In genomic region chr9:129567842-129568559, GRCh38 we compare ENCODE assay signal across 8 cellular contexts. TPM values are rescaled to one million over a fixed set of nuclear protein-coding genes. Genes with fewer than 3 reads are reported as not detected.
DNase-seq lines count a peak whose midpoint lies in the region; ATAC-seq and TF ChIP-seq lines count a peak whose summit lies in the region.

No MANE protein-coding gene starts in this region.

- H3K4me3 Mint-ChIP-seq in stimulated activated naive CD8-positive, alpha-beta T cell treated with anti-CD3 and anti-CD28 coated beads, Interleukin-15, Interleukin-2, amounts not matched to agents 100 ng/mL and 50 ng/mL, for 24 hours, result peak overlapping the region; percentile 59
- peak overlapping the region; percentile 22 for H3K4me3 Mint-ChIP-seq in activated CD8-positive, alpha-beta T cell treated with anti-CD3 and anti-CD28 coated beads, Interleukin-2, amount 10 ng/mL, durations not matched to agents 7 days and 5 days

- H3K27ac ChIP-seq in heart left ventricle (peak overlapping the region in 9 of 12 donors; percentile 43 to 82 (median 74)), trophoblast cell (ENCODE audit: low read depth, low read length) (no peak overlapping the region)

- peaks cover 24% of the 10 kb centered on the region for H3K27me3 Mint-ChIP-seq in stimulated activated naive CD8-positive, alpha-beta T cell treated with anti-CD3 and anti-CD28 coated beads, Interleukin-15, Interleukin-2, amounts not matched to agents 100 ng/mL and 50 ng/mL, for 24 hours
- peaks cover 30% of the 10 kb centered on the region for H3K27me3 Mint-ChIP-seq in activated CD8-positive, alpha-beta T cell treated with anti-CD3 and anti-CD28 coated beads, Interleukin-2, amount 10 ng/mL, durations not matched to agents 7 days and 5 days (ENCODE audit: low read depth)

- TF ChIP-seq CTCF in heart left ventricle (IDR thresholded peaks at IDR 0.05), result no peak

- H3K36me3 ChIP-seq in heart left ventricle (no peaks in the 10 kb centered on the region), trophoblast cell (ENCODE audit: control insufficient read depth in 1 of 2, insufficient read depth in 2 of 2, low read length in 2 of 2) (no peaks in the 10 kb centered on the region)

- POLR2A ChIA-PET in activated CD8-positive, alpha-beta T cell treated with anti-CD3 and anti-CD28 coated beads, Interleukin-2, amount 10 ng/mL, durations not matched to agents 7 days and 5 days (lab: Charles Lee), result no interaction called here

- TF ChIP-seq POLR2A in heart left ventricle (IDR thresholded peaks at IDR 0.05), result no peak

- CTCF ChIA-PET in activated CD8-positive, alpha-beta T cell treated with anti-CD3 and anti-CD28 coated beads, Interleukin-2, amount 10 ng/mL, durations not matched to agents 7 days and 5 days (lab: Charles Lee), result no interaction called here

- H3K4me1 Mint-ChIP-seq in stimulated activated naive CD8-positive, alpha-beta T cell treated with anti-CD3 and anti-CD28 coated beads, Interleukin-15, Interleukin-2, amounts not matched to agents 100 ng/mL and 50 ng/mL, for 24 hours (ENCODE audit: low read depth), result peaks cover 28% of the 10 kb centered on the region
- H3K4me1 Mint-ChIP-seq in activated CD8-positive, alpha-beta T cell treated with anti-CD3 and anti-CD28 coated beads, Interleukin-2, amount 10 ng/mL, durations not matched to agents 7 days and 5 days (ENCODE audit: low read depth), result peaks cover 25% of the 10 kb centered on the region

- H3K9ac ChIP-seq in trophoblast cell (ENCODE audit: low read length), result no peak overlapping the region

- intact Hi-C loops in heart left ventricle (cut with DNase I), result loop anchor here in 4 of 10 donors (2.0 to 10.0 kb wide), 3 partner anchors 41 to 71 kb away; no protein-coding TSS in a partner anchor

- peak overlapping the region; percentile 27 for H2BK12ac ChIP-seq in trophoblast cell (ENCODE audit: low read length)

- H4K91ac ChIP-seq in trophoblast cell (ENCODE audit: low read depth, low read length), result peak overlapping the region; percentile 65

- H2BK120ac ChIP-seq in trophoblast cell (ENCODE audit: insufficient read depth, low read length, poor library complexity), result peak overlapping the region; percentile 75

- peaks cover 4% of the 10 kb centered on the region for H3K79me2 ChIP-seq in trophoblast cell (ENCODE audit: control insufficient read depth, insufficient read depth, low read length, poor library complexity)

- H3K4me3 ChIP-seq in heart left ventricle, result peak overlapping the region; percentile 27 to 66 (median 53)
- H3K4me3 ChIP-seq in trophoblast cell (ENCODE audit: low read depth, low read length), result peak overlapping the region; percentile 49

- H3K23ac ChIP-seq in trophoblast cell (ENCODE audit: low read length), result no peak overlapping the region

- H3K79me1 ChIP-seq in trophoblast cell (ENCODE audit: low read length), result peaks cover 32% of the 10 kb centered on the region

- peak overlapping the region; percentile 51 for H2AK5ac ChIP-seq in trophoblast cell (ENCODE audit: low read length)

- no peaks in the 10 kb centered on the region for H3K9me3 Mint-ChIP-seq in stimulated activated naive CD8-positive, alpha-beta T cell treated with anti-CD3 and anti-CD28 coated beads, Interleukin-15, Interleukin-2, amounts not matched to agents 100 ng/mL and 50 ng/mL, for 24 hours
- H3K9me3 Mint-ChIP-seq in activated CD8-positive, alpha-beta T cell treated with anti-CD3 and anti-CD28 coated beads, Interleukin-2, amount 10 ng/mL, durations not matched to agents 7 days and 5 days (ENCODE audit: insufficient read depth), result no peaks in the 10 kb centered on the region

- H3K9me3 ChIP-seq in heart left ventricle (no peaks in the 10 kb centered on the region), trophoblast cell (ENCODE audit: insufficient read depth, low read depth, low read length) (no peaks in the 10 kb centered on the region)

- peak overlapping the region; percentile 74 for H3K14ac ChIP-seq in trophoblast cell (ENCODE audit: low read length)

- H3K4me2 ChIP-seq in trophoblast cell (ENCODE audit: low read length), result peak overlapping the region; percentile 87

- H3K27me3 ChIP-seq in heart left ventricle, result peaks cover 0 to 17% (median 0%) of the 10 kb centered on the region in 9 donors
- no peaks in the 10 kb centered on the region for H3K27me3 ChIP-seq in trophoblast cell (ENCODE audit: insufficient read depth, low read length)

- H2AFZ ChIP-seq in trophoblast cell (ENCODE audit: insufficient read depth, low read length, poor library complexity), result peak overlapping the region; percentile 49

- DNase-seq in stimulated activated naive CD8-positive, alpha-beta T cell treated with anti-CD3 and anti-CD28 coated beads, Interleukin-15, Interleukin-2, amounts not matched to agents 100 U/mL and 50 U/mL, for 24 hours, result no peak
- DNase-seq in activated CD8-positive, alpha-beta T cell treated with anti-CD3 and anti-CD28 coated beads, Interleukin-2, amount 10 ng/mL, durations not matched to agents 7 days and 5 days, result no peak
- DNase-seq in heart left ventricle, result peak in 2 of 5 donors; percentile 34 to 37
- peak in 1 of 2 donors; percentile 45 for DNase-seq in trophoblast cell
- no peak for DNase-seq in stimulated activated CD4-positive, alpha-beta T cell treated with anti-CD3 and anti-CD28 coated beads, Interleukin-4, amount 100 ng/mL, for 1 hour
- no peak for DNase-seq in NCI-H2081 (lab: John Stamatoyannopoulos, UW)

- H3K4ac ChIP-seq in trophoblast cell (ENCODE audit: low read depth, low read length), result peak overlapping the region; percentile 44

- WGBS in heart left ventricle, 4 donors, result 7 to 8% (median 8%) methylated on average over 22 to 27 of the region's 27 CpGs
- no CpG with 5 or more reads among the region's 27 CpGs for WGBS in trophoblast cell (ENCODE audit: extremely low coverage, insufficient coverage, insufficient read length)

- H3K27ac Mint-ChIP-seq in stimulated activated naive CD8-positive, alpha-beta T cell treated with anti-CD3 and anti-CD28 coated beads, Interleukin-15, Interleukin-2, amounts not matched to agents 100 ng/mL and 50 ng/mL, for 24 hours, result no peak overlapping the region
- no peak overlapping the region for H3K27ac Mint-ChIP-seq in activated CD8-positive, alpha-beta T cell treated with anti-CD3 and anti-CD28 coated beads, Interleukin-2, amount 10 ng/mL, durations not matched to agents 7 days and 5 days

- peak overlapping the region; percentile 49 for H4K12ac ChIP-seq in trophoblast cell (ENCODE audit: low read depth, low read length)

- H3K18ac ChIP-seq in trophoblast cell (ENCODE audit: low read length), result peak overlapping the region; percentile 21

- peak overlapping the region; percentile 87 for H4K8ac ChIP-seq in trophoblast cell (ENCODE audit: low read depth, low read length)

- H3K36me3 Mint-ChIP-seq in stimulated activated naive CD8-positive, alpha-beta T cell treated with anti-CD3 and anti-CD28 coated beads, Interleukin-15, Interleukin-2, amounts not matched to agents 100 ng/mL and 50 ng/mL, for 24 hours (ENCODE audit: low read depth), result no peaks in the 10 kb centered on the region
- no peaks in the 10 kb centered on the region for H3K36me3 Mint-ChIP-seq in activated CD8-positive, alpha-beta T cell treated with anti-CD3 and anti-CD28 coated beads, Interleukin-2, amount 10 ng/mL, durations not matched to agents 7 days and 5 days (ENCODE audit: low read depth)

- H3K4me1 ChIP-seq in heart left ventricle (peaks cover 0 to 41% (median 28%) of the 10 kb centered on the region in 12 donors), trophoblast cell (ENCODE audit: control insufficient read depth in 1 of 2, insufficient read depth in 2 of 2, low read length in 2 of 2) (peaks cover 28% of the 10 kb centered on the region in 2 experiments)

- peak overlapping the region; percentile 63 for H2BK5ac ChIP-seq in trophoblast cell (ENCODE audit: low read depth, low read length, poor library complexity)

- ATAC-seq in stimulated activated naive CD8-positive, alpha-beta T cell treated with anti-CD3 and anti-CD28 coated beads, Interleukin-15, Interleukin-2, amounts not matched to agents 100 U/mL and 50 U/mL, for 24 hours, result no peak
- peak; percentile 21 for ATAC-seq in activated CD8-positive, alpha-beta T cell treated with anti-CD3 and anti-CD28 coated beads, Interleukin-2, amount 10 ng/mL, durations not matched to agents 7 days and 5 days
- ATAC-seq in heart left ventricle (peak in 3 of 4 donors; percentile 43 to 58 (median 46)), HG02870 (IDR thresholded peaks at IDR 0.05; ENCODE audit: unreplicated experiment) (no peak)

RNA-seq across cellular contexts. Expression of gene C9orf50, which starts 52.9 kb away (rescaled TPM):
- not detected for total RNA-seq in activated CD8-positive, alpha-beta T cell treated with anti-CD3 and anti-CD28 coated beads, Interleukin-2, amount 10 ng/mL, durations not matched to agents 7 days and 5 days
- total RNA-seq in heart left ventricle, result not detected
- polyA plus RNA-seq in heart left ventricle, result not detected
- 0.07 TPM in 1 of 2 replicates, not detected in the other for polyA plus RNA-seq in trophoblast cell (2013)

RNA-seq across cellular contexts. Expression of gene NTMT1, which starts 58.0 kb away (rescaled TPM):
- total RNA-seq in activated CD8-positive, alpha-beta T cell treated with anti-CD3 and anti-CD28 coated beads, Interleukin-2, amount 10 ng/mL, durations not matched to agents 7 days and 5 days, result 10 to 100 TPM; 36.2 to 39.2 TPM
- total RNA-seq in heart left ventricle, result 10 to 100 TPM; 39.0 to 76.7 (median 56.0) TPM
- polyA plus RNA-seq in heart left ventricle, result 100 to 1,000 TPM in 1 of 2 donors, 10 to 100 TPM in 1; 87.7 to 111 TPM
- 31.8 and 32.6 TPM in 2 replicates for polyA plus RNA-seq in trophoblast cell (2013)

Comparison
In these comparisons a context has a peak if more than half of its experiments do, and no peak if none do; other contexts are left out.
1. ATAC-seq: peak in activated CD8-positive, alpha-beta T cell treated with anti-CD3 and anti-CD28 coated beads, Interleukin-2, amount 10 ng/mL, durations not matched to agents 7 days and 5 days (single experiment) and heart left ventricle (3 of 4); none in stimulated activated naive CD8-positive, alpha-beta T cell treated with anti-CD3 and anti-CD28 coated beads, Interleukin-15, Interleukin-2, amounts not matched to agents 100 U/mL and 50 U/mL, for 24 hours (single experiment) and HG02870 (single experiment).